8 cellular contexts compared by ENCODE assay signal in genomic region chr1:218459878-218460277, GRCh38.
A peak's percentile ranks its signal among the peaks of the same experiment; 100 is the strongest.
DNase-seq lines count a peak whose midpoint lies in the region; ATAC-seq and TF ChIP-seq lines count a peak whose summit lies in the region.

No MANE protein-coding gene starts in this region.

- H3K9me3 ChIP-seq in RWPE2 (ENCODE audit: severe bottlenecking): no peaks in the 10 kb centered on the region
- H3K9me3 ChIP-seq in CD8-positive, alpha-beta memory T cell (ENCODE audit: low read length): no peaks in the 10 kb centered on the region

- no peaks in the 10 kb centered on the region for H3K36me3 ChIP-seq in RWPE2 (ENCODE audit: low read depth)
- H3K36me3 ChIP-seq in CD8-positive, alpha-beta memory T cell (ENCODE audit: insufficient read depth, low read length): no peaks in the 10 kb centered on the region

- POLR2A ChIA-PET in CD8-positive, alpha-beta memory T cell (lab: Charles Lee): no interaction called here

- DNase-seq in NCI-H146 (lab: John Stamatoyannopoulos, UW) (peak; percentile 39), NCI-H146 treated with DMSO at 0.1 percent for 48 hours (lab: John Stamatoyannopoulos, UW; ENCODE audit: unreplicated experiment) (no peak), RWPE2 (ENCODE audit: low spot score) (no peak), fibroblast of villous mesenchyme (ENCODE audit: low read depth) (peak; percentile 79), pulmonary artery endothelial cell (ENCODE audit: low read depth, low spot score) (peak; percentile 71)
- no peak for DNase-seq in CD8-positive, alpha-beta memory T cell

- no peaks in the 10 kb centered on the region for H3K36me3 Mint-ChIP-seq in CD8-positive, alpha-beta memory T cell

- H3K27ac Mint-ChIP-seq in CD8-positive, alpha-beta memory T cell: no peak overlapping the region

- TF ChIP-seq CTCF in RWPE2 (IDR thresholded peaks at IDR 0.05; ENCODE audit: poor library complexity, severe bottlenecking) (no peak), fibroblast of villous mesenchyme (IDR thresholded peaks at IDR 0.05; ENCODE audit: insufficient read depth, low read depth, low read length) (no peak)

- H3K27me3 ChIP-seq in RWPE2 (ENCODE audit: insufficient read depth, poor library complexity, severe bottlenecking): no peaks in the 10 kb centered on the region
- no peaks in the 10 kb centered on the region for H3K27me3 ChIP-seq in CD8-positive, alpha-beta memory T cell (ENCODE audit: insufficient read depth, low read length, poor library complexity, severe bottlenecking)

- H3K4me3 ChIP-seq in RWPE2 (ENCODE audit: severe bottlenecking) (no peak overlapping the region), fibroblast of villous mesenchyme (ENCODE audit: low read depth, low read length) (no peak overlapping the region)
- no peak overlapping the region for H3K4me3 ChIP-seq in CD8-positive, alpha-beta memory T cell (ENCODE audit: low read length)

- H3K4me3 Mint-ChIP-seq in CD8-positive, alpha-beta memory T cell: no peak overlapping the region

- no peaks in the 10 kb centered on the region for H3K4me1 Mint-ChIP-seq in CD8-positive, alpha-beta memory T cell

- CTCF ChIA-PET in CD8-positive, alpha-beta memory T cell (lab: Charles Lee): no interaction called here

- H3K27ac ChIP-seq in RWPE2 (ENCODE audit: poor library complexity, severe bottlenecking): peak overlapping the region; percentile 36
- H3K27ac ChIP-seq in CD8-positive, alpha-beta memory T cell (ENCODE audit: low read depth, low read length): no peak overlapping the region

- H3K4me1 ChIP-seq in RWPE2 (ENCODE audit: insufficient read depth, poor library complexity, severe bottlenecking): peaks cover 25% of the 10 kb centered on the region
- H3K4me1 ChIP-seq in CD8-positive, alpha-beta memory T cell (ENCODE audit: insufficient read depth, low read length): no peaks in the 10 kb centered on the region

- H3K27me3 Mint-ChIP-seq in CD8-positive, alpha-beta memory T cell: no peaks in the 10 kb centered on the region

- ATAC-seq in RWPE2 (ENCODE audit: low read depth) (peak; percentile 93), GM19467 (IDR thresholded peaks at IDR 0.05; ENCODE audit: unreplicated experiment) (no peak), HG02970 (IDR thresholded peaks at IDR 0.05; ENCODE audit: low FRiP score, unreplicated experiment) (no peak)

- H3K9me3 Mint-ChIP-seq in CD8-positive, alpha-beta memory T cell: peaks cover 0 to 2% (median 0%) of the 10 kb centered on the region in 5 donors

Comparison
In these comparisons a context has a peak if more than half of its experiments do, and no peak if none do; other contexts are left out.
1. DNase-seq: peak in NCI-H146 (single experiment), fibroblast of villous mesenchyme (single experiment) and pulmonary artery endothelial cell (single experiment); none in NCI-H146 treated with DMSO at 0.1 percent for 48 hours (single experiment), RWPE2 (single experiment) and CD8-positive, alpha-beta memory T cell (0 of 5).